26 cellular contexts compared by ENCODE assay signal in genomic region chr5:169634606-169635005, GRCh38.
"Had no signal": no experiment of that assay in that cellular context is flagged by ENCODE, and none has a peak within 500 bp of the region (broad histone marks: within the 10 kb centered on the region; RNA-seq: fewer than 3 reads in every experiment).

No MANE protein-coding gene starts in this region.

- H3K4me2 ChIP-seq: hepatocyte had no signal

- H3K9me3 Mint-ChIP-seq: effector memory CD8-positive, alpha-beta T cell had no signal

- ATAC-seq: effector memory CD8-positive, alpha-beta T cell; esophagus mucosa; foreskin keratinocyte; gastrocnemius medialis; gastroesophageal sphincter; heart left ventricle; heart right ventricle had no signal

- H3K36me3 ChIP-seq: colonic mucosa, esophagus muscularis mucosa, esophagus squamous epithelium, gastrocnemius medialis, gastroesophageal sphincter, heart left ventricle, heart right ventricle had no signal

- H3K4me3 Mint-ChIP-seq: dendritic cell treated with granulocyte-macrophage colony-stimulating factor and Interleukin-4, amounts not matched to agents 40 ng/mL and 50 ng/mL, for 4 days; effector memory CD8-positive, alpha-beta T cell; endodermal cell had no signal

- H2AFZ ChIP-seq: hepatocyte had no signal

- H3K4me1 Mint-ChIP-seq: endodermal cell had no signal

- H3K79me2 ChIP-seq: hepatocyte had no signal

- H3K9me3 ChIP-seq: colonic mucosa, gastrocnemius medialis had no signal

- H3K27ac Mint-ChIP-seq: effector memory CD8-positive, alpha-beta T cell; endodermal cell had no signal

- DNase-seq: colonic mucosa; cortex of kidney; dermis blood vessel endothelial cell; dorsolateral prefrontal cortex; effector CD4-positive, alpha-beta T cell; effector CD8-positive, alpha-beta T cell; effector memory CD4-positive, alpha-beta T cell; effector memory CD8-positive, alpha-beta T cell; endodermal cell; erythroblast; esophagus squamous epithelium; foreskin fibroblast; foreskin keratinocyte; foreskin melanocyte; gastrocnemius medialis; glutamatergic neuron; head of caudate nucleus; heart left ventricle; heart right ventricle had no signal

- H3K27ac ChIP-seq: colonic mucosa, coronary artery, dorsolateral prefrontal cortex, epithelial cell of prostate, esophagus muscularis mucosa, esophagus squamous epithelium, foreskin keratinocyte, gastrocnemius medialis, gastroesophageal sphincter, heart left ventricle, heart right ventricle, hepatocyte had no signal

- H3K27me3 ChIP-seq: colonic mucosa had no signal

- H3K27me3 Mint-ChIP-seq: dendritic cell treated with granulocyte-macrophage colony-stimulating factor and Interleukin-4, amounts not matched to agents 40 ng/mL and 50 ng/mL, for 4 days had no signal

- H3K4me3 ChIP-seq: colonic mucosa, coronary artery, dorsolateral prefrontal cortex, esophagus muscularis mucosa, esophagus squamous epithelium, gastrocnemius medialis, gastroesophageal sphincter, heart left ventricle, heart right ventricle, hepatocyte had no signal

- H3K4me1 ChIP-seq: colonic mucosa, foreskin keratinocyte, gastrocnemius medialis had no signal
